In the genomic region with DNA sequence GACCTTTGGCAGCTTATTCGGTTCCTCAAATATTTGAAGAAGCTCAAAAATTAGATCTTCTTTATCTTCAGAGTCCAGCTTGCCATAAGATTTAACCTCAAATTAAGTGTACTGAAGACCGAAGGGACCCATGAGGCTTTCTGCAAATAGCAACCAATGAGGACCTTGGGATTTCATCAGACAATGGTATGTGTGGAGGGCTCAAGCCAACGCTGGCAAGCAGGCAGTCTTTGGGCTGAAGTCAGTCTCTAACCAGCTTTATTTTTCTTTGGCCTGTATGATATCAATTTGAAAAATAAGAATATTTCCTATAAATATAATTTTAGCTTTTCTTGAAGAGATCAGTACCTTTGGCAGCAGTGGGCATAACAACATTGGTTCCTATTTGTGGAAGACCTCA, we compare ENCODE assay signal across 15 cellular contexts.
"Had no signal": no experiment of that assay in that cellular context is flagged by ENCODE, and none has a peak within 500 bp of the region (broad histone marks: within the 10 kb centered on the region; RNA-seq: fewer than 3 reads in every experiment).

No MANE protein-coding gene starts in this region.

- H3K36me3 ChIP-seq: colonic mucosa, esophagus squamous epithelium, neutrophil, transverse colon had no signal

- H3K9me3 ChIP-seq: colonic mucosa, esophagus squamous epithelium, neutrophil, transverse colon had no signal

- H3K27ac ChIP-seq: colonic mucosa, foreskin keratinocyte, neutrophil, transverse colon had no signal

- H3K4me1 ChIP-seq: colonic mucosa, esophagus squamous epithelium, foreskin keratinocyte, transverse colon had no signal

- H3K4me3 ChIP-seq: colonic mucosa, esophagus squamous epithelium, transverse colon had no signal

- DNase-seq: colonic mucosa; dermis blood vessel endothelial cell; esophagus squamous epithelium; foreskin keratinocyte; head of caudate nucleus; hippocampal formation; kidney glomerular epithelial cell; mammary epithelial cell; naive thymus-derived CD4-positive, alpha-beta T cell; nephron progenitor cell; small intestine; stimulated activated CD4-positive, alpha-beta T cell treated with anti-CD3 and anti-CD28 coated beads, Interleukin-2, amount 100 ng/mL, for 48 hours; stimulated activated naive CD4-positive, alpha-beta T cell treated with Interleukin-2 at 50 U/mL for 16 hours; transverse colon had no signal

- H3K27me3 ChIP-seq: colonic mucosa, esophagus squamous epithelium, foreskin keratinocyte, neutrophil, transverse colon had no signal

- ATAC-seq: foreskin keratinocyte; naive thymus-derived CD4-positive, alpha-beta T cell had no signal
